1 cellular context compared by ENCODE assay signal in the genomic region with DNA sequence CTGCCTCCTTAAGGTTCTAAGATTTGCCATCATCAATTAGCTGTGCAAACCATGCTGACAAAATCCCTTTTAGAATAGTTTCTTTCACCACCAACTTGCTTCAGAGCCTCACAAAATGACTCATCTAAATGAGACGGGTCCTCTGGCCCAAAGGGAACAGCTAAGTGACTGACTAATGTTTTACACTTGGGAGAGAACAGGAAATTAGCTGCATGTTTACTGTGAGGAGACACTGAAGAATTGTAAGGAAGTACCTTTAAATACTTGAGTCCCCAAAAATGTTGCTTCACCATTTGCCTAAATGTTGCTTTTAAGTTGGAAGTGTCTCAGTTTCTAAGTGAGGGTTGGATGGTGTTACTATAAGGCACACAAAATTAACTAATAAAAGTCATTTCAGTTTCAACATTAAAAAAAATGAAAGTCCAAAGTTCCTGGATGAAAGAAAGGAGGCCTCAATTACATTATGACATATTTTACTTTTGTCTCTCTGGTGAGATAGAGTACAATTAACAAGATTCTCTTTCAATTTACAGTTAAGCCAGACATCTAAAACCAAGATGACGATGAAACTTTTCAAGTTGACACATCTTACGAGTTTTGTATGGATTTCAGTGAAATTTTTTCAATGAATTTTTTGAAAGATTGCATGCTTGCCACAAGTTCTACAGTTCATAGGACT.
A peak's percentile ranks its signal among the peaks of the same experiment; 100 is the strongest.
TF ChIP-seq lines count a peak whose summit lies in the region.

No MANE protein-coding gene starts in this region.

TF ChIP-seq in IMR-90, 13 proteins besides CTCF, POLR2A, EP300 and RAD21 (continued from another document):
- TF ChIP-seq, protein P1, sequence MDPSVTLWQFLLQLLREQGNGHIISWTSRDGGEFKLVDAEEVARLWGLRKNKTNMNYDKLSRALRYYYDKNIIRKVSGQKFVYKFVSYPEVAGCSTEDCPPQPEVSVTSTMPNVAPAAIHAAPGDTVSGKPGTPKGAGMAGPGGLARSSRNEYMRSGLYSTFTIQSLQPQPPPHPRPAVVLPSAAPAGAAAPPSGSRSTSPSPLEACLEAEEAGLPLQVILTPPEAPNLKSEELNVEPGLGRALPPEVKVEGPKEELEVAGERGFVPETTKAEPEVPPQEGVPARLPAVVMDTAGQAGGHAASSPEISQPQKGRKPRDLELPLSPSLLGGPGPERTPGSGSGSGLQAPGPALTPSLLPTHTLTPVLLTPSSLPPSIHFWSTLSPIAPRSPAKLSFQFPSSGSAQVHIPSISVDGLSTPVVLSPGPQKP (IDR thresholded peaks at IDR 0.05; ENCODE audit: borderline replicate concordance, low read depth, low read length) = no peak
- TF ChIP-seq CHD1 (IDR thresholded peaks at IDR 0.05; ENCODE audit: low read depth, low read length) (peak; percentile 59; the same call in 1 of the 2 replicates), CEBPB (IDR thresholded peaks at IDR 0.05; ENCODE audit: low read depth, low read length) (peak; percentile 86), NFE2L2 (IDR thresholded peaks at IDR 0.05; ENCODE audit: low read depth, low read length) (0 out of 2 replicates have a peak, but pooled peaks have one; percentile 29), FOS (IDR thresholded peaks at IDR 0.05; ENCODE audit: low read depth, low read length) (peak; percentile 92), MAFK (IDR thresholded peaks at IDR 0.05; ENCODE audit: low read depth, low read length) (no peak), RFX5 (IDR thresholded peaks at IDR 0.05; ENCODE audit: low read depth, low read length) (no peak)
TF ChIP-seq in IMR-90: peak in this region for 5.
